Comparison of ENCODE assay signal across 2 cellular contexts in genomic region chr14:35347323-35348043, GRCh38.
TF ChIP-seq lines count a peak whose summit lies in the region.

No MANE protein-coding gene starts in this region.

TF ChIP-seq in SK-N-SH, 30 proteins besides CTCF, POLR2A, EP300 and RAD21 (continued from another document):
- TF ChIP-seq, protein P1, sequence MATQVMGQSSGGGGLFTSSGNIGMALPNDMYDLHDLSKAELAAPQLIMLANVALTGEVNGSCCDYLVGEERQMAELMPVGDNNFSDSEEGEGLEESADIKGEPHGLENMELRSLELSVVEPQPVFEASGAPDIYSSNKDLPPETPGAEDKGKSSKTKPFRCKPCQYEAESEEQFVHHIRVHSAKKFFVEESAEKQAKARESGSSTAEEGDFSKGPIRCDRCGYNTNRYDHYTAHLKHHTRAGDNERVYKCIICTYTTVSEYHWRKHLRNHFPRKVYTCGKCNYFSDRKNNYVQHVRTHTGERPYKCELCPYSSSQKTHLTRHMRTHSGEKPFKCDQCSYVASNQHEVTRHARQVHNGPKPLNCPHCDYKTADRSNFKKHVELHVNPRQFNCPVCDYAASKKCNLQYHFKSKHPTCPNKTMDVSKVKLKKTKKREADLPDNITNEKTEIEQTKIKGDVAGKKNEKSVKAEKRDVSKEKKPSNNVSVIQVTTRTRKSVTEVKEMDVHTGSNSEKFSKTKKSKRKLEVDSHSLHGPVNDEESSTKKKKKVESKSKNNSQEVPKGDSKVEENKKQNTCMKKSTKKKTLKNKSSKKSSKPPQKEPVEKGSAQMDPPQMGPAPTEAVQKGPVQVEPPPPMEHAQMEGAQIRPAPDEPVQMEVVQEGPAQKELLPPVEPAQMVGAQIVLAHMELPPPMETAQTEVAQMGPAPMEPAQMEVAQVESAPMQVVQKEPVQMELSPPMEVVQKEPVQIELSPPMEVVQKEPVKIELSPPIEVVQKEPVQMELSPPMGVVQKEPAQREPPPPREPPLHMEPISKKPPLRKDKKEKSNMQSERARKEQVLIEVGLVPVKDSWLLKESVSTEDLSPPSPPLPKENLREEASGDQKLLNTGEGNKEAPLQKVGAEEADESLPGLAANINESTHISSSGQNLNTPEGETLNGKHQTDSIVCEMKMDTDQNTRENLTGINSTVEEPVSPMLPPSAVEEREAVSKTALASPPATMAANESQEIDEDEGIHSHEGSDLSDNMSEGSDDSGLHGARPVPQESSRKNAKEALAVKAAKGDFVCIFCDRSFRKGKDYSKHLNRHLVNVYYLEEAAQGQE (IDR thresholded peaks at IDR 0.05; ENCODE audit: low read depth, low read length) = no peak
- TF ChIP-seq MXI1 (IDR thresholded peaks at IDR 0.05; ENCODE audit: low read depth, low read length) = no peak
- TF ChIP-seq ELF1 (IDR thresholded peaks at IDR 0.05) = no peak
- no peak for TF ChIP-seq EZH2phosphoT487 (IDR thresholded peaks at IDR 0.05; ENCODE audit: borderline replicate concordance, low read depth)

TF ChIP-seq in SK-N-SH treated with all-trans-retinoic acid at 6 μM for 48 hours, 23 proteins besides CTCF, POLR2A, EP300 and RAD21 (continued from another document):
- TF ChIP-seq ARNTL (CRISPR knock-in tag; IDR thresholded peaks at IDR 0.05; ENCODE audit: borderline replicate concordance, low read depth) = no peak
- no peak for TF ChIP-seq ISL1 (CRISPR knock-in tag; IDR thresholded peaks at IDR 0.05)
- TF ChIP-seq ZFP30 (CRISPR knock-in tag; IDR thresholded peaks at IDR 0.05) = no peak
- no peak for TF ChIP-seq ZNF565 (CRISPR knock-in tag; conservative IDR thresholded peaks at IDR 0.05; ENCODE audit: low read depth)
- TF ChIP-seq CSRNP3 (CRISPR knock-in tag; IDR thresholded peaks at IDR 0.05) = no peak
- no peak for TF ChIP-seq ZNF70 (CRISPR knock-in tag; IDR thresholded peaks at IDR 0.05)
